In genomic region chr14:32491413-32492016, GRCh38 we compare ENCODE assay signal across 1 cellular context.
TF ChIP-seq lines count a peak whose summit lies in the region.

No MANE protein-coding gene starts in this region.

TF ChIP-seq in SK-N-SH, 30 proteins besides CTCF, POLR2A, EP300 and RAD21 (continued from another document):
- TF ChIP-seq PBX3 (IDR thresholded peaks at IDR 0.05) (peak; percentile 74), FOXM1 (IDR thresholded peaks at IDR 0.05; ENCODE audit: low read depth) (peak; percentile 64; the same call in 1 of the 2 replicates), MXI1 (IDR thresholded peaks at IDR 0.05; ENCODE audit: low read depth, low read length) (no peak), TCF12 (IDR thresholded peaks at IDR 0.05) (peak; percentile 61; the same call in 1 of the 2 replicates), YY1 (IDR thresholded peaks at IDR 0.05; ENCODE audit: low read depth) (no peak)
